ENCODE assay signal across 17 cellular contexts in genomic region chr1:195415584-195415983, GRCh38.
"Had no signal": no experiment of that assay in that cellular context is flagged by ENCODE, and none has a peak within 500 bp of the region (broad histone marks: within the 10 kb centered on the region; RNA-seq: fewer than 3 reads in every experiment).

No MANE protein-coding gene starts in this region.

- H3K27me3 ChIP-seq: colonic mucosa, gastroesophageal sphincter, heart left ventricle, sigmoid colon, upper lobe of left lung had no signal

- H3K4me1 ChIP-seq: colonic mucosa, gastroesophageal sphincter, heart left ventricle, left ventricle myocardium inferior, sigmoid colon, upper lobe of left lung had no signal

- H3K36me3 ChIP-seq: colonic mucosa, gastroesophageal sphincter, heart left ventricle, left ventricle myocardium inferior, sigmoid colon, thoracic aorta, upper lobe of left lung had no signal

- H3K27ac ChIP-seq: colonic mucosa, gastroesophageal sphincter, heart left ventricle, left ventricle myocardium inferior, sigmoid colon, thoracic aorta, upper lobe of left lung had no signal

- H3K9me3 ChIP-seq: colonic mucosa, gastroesophageal sphincter, heart left ventricle, left ventricle myocardium inferior, sigmoid colon, thoracic aorta, upper lobe of left lung had no signal

- ATAC-seq: gastroesophageal sphincter, heart left ventricle had no signal

- DNase-seq: activated CD4-positive, alpha-beta T cell treated with anti-CD3 and anti-CD28 coated beads, Interleukin-2, amount 50 U/mL, for 4 hours; activated gamma-delta T cell treated with Interleukin-2 at 50 U/mL for 16 hours; activated naive CD8-positive, alpha-beta T cell treated with anti-CD3 and anti-CD28 coated beads for 36 hours; amniotic stem cell; colonic mucosa; endodermal cell; heart left ventricle; left ventricle myocardium inferior; occipital lobe; posterior cingulate gyrus; sigmoid colon; stimulated activated CD4-positive, alpha-beta T cell treated with anti-CD3 and anti-CD28 coated beads, Interleukin-4, amount 100 ng/mL, for 24 hours; stimulated activated naive B cell treated with anti-CD40 and anti-IgM and Interleukin-4, amounts not matched to agents 10 μg/mL and 1 μg/mL and 100 μg/mL, for 72 hours; T1000; upper lobe of left lung had no signal

- H3K4me3 ChIP-seq: colonic mucosa, gastroesophageal sphincter, heart left ventricle, left ventricle myocardium inferior, sigmoid colon, thoracic aorta, upper lobe of left lung had no signal
